15 cellular contexts compared by ENCODE assay signal in the genomic region with DNA sequence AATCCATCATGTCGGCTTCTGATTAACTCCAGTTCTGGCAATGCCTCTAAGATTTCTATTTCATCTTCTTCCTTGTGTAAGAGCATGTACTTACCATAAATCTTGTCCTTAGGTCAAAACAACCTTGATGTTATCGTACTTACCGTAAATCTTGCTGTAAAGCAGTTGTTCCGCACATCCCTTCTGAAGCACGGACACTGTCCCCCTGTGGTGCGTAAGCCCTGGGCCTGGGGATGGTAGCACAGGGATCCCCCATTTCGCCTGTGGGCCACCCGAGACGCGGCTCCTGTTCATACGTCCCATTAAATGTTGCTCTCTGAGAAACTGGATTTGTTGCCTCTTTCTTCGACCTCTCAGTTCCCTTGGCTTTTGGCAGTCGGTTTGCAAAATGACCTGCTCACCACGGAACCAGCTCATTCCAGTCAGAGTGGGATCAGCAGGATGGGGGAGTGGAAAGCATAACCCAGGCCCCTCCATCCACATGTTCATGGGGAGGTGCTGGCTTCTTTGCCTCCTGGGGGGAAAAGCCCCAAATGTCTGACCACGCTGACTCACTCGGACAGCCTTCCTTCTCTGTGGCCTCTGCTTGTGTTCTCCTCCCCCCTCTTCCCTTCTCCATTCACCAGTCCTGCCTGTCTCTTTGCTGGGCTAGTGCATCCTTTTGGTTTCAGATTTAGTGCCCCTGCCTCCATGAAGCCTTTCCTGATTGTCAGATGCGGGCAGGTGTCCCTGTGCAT. TPM values are rescaled to one million over a fixed set of nuclear protein-coding genes. Genes with fewer than 3 reads are reported as not detected.
DNase-seq lines count a peak whose midpoint lies in the region; ATAC-seq, FAIRE-seq and TF ChIP-seq lines count a peak whose summit lies in the region.
"Had no signal": no experiment of that assay in that cellular context is flagged by ENCODE, and none has a peak within 500 bp of the region (broad histone marks: within the 10 kb centered on the region; RNA-seq: fewer than 3 reads in every experiment).

No MANE protein-coding gene starts in this region.

- DNase-seq in A549 (ENCODE audit: low read depth in 1 of 2, low spot score in 1 of 2) (peak in 1 of 2 experiments; percentile 24), HT1080 (ENCODE audit: low read depth) (peak; percentile 92), amniotic epithelial cell (ENCODE audit: low read depth) (peak; percentile 99), left kidney (ENCODE audit: low read depth, low spot score) (peak; percentile 50), GM13977 (ENCODE audit: low spot score) (no peak), Right ventricle myocardium superior (no peak)
- DNase-seq: activated CD8-positive, alpha-beta T cell treated with anti-CD3 and anti-CD28 coated beads, Interleukin-2, amount 10 ng/mL, durations not matched to agents 7 days and 5 days; activated naive CD4-positive, alpha-beta T cell treated with anti-CD3 and anti-CD28 coated beads for 36 hours; DMS79; H9; kidney glomerular epithelial cell had no signal

- TF ChIP-seq POLR2A in A549 (IDR thresholded peaks at IDR 0.05; ENCODE audit: low read length) (no peak), gastroesophageal sphincter (IDR thresholded peaks at IDR 0.05) (no peak)

- H3K36me3 ChIP-seq in gastroesophageal sphincter = no peaks in the 10 kb centered on the region

- no peak for TF ChIP-seq EP300 in A549 (IDR thresholded peaks at IDR 0.05)
- no peak for TF ChIP-seq EP300 in gastroesophageal sphincter (IDR thresholded peaks at IDR 0.05)

- no peaks in the 10 kb centered on the region for H3K27me3 ChIP-seq in gastroesophageal sphincter

- TF ChIP-seq CTCF in A549 (IDR thresholded peaks at IDR 0.05) (no peak), GM13977 (IDR thresholded peaks at IDR 0.05; ENCODE audit: extremely low read depth, insufficient read depth, missing control alignments) (no peak), gastroesophageal sphincter (IDR thresholded peaks at IDR 0.05) (no peak)

- H3K4me2 ChIP-seq in A549 = 0 out of 3 replicates have a peak overlapping the region, but pooled peaks have one; percentile 21

- peaks cover 38% of the 10 kb centered on the region for H3K4me1 ChIP-seq in A549
- H3K4me1 ChIP-seq in gastroesophageal sphincter = peaks cover 0 to 15% (median 0%) of the 10 kb centered on the region in 3 donors

- in situ Hi-C loops in GM13977 (cut with MboI; ENCODE audit: low pct_unique_long_range_greater_than_20kb, low sequenced_read_pairs, unreplicated experiment) = no loop called here

- CTCF ChIA-PET in A549 (lab: Yijun Ruan, JAX) = no interaction called here

- FAIRE-seq in A549 (lab: Jason Lieb, UNC) = no peak
- FAIRE-seq: colon, frontal cortex had no signal

- ATAC-seq in A549 = no peak
- no peak for ATAC-seq in HG03378 (IDR thresholded peaks at IDR 0.05; ENCODE audit: unreplicated experiment)
- ATAC-seq in gastroesophageal sphincter = no peak
- no peak for ATAC-seq in Right ventricle myocardium superior (ENCODE audit: poor library complexity)
- ATAC-seq: activated CD8-positive, alpha-beta T cell treated with anti-CD3 and anti-CD28 coated beads, Interleukin-2, amount 10 ng/mL, durations not matched to agents 7 days and 5 days had no signal

- intact Hi-C loops in Right ventricle myocardium superior (cut with DNase I) = no loop called here

- no peak for TF ChIP-seq RAD21 in A549 (conservative IDR thresholded peaks at IDR 0.05 in 1 of 2, IDR thresholded peaks at IDR 0.05 in 1 of 2)

- 80% methylated on average over 17 of the region's 17 CpGs for WGBS in A549 (ENCODE audit: missing lambda C conversion rate)
- 77 to 90% methylated on average over 3 to 13 of the region's 17 CpGs for WGBS in gastroesophageal sphincter (ENCODE audit: low coverage in 1 of 2), 2 donors

- H3K27ac ChIP-seq in A549 (peak overlapping the region; percentile 22 to 75; a peak in 4 of 6 replicates), gastroesophageal sphincter (no peak overlapping the region)

- POLR2A ChIA-PET in A549 (lab: Yijun Ruan, JAX) = no interaction called here

- 0 out of 3 replicates have a peak, but pooled peaks cover 7% of the 10 kb centered on the region for H3K9me3 ChIP-seq in A549
- no peaks in the 10 kb centered on the region for H3K9me3 ChIP-seq in gastroesophageal sphincter

- H3K4me3 ChIP-seq in A549 (no peak overlapping the region), gastroesophageal sphincter (no peak overlapping the region)

TF ChIP-seq in A549, 52 proteins besides CTCF, POLR2A, EP300 and RAD21:
- TF ChIP-seq RCOR1 (IDR thresholded peaks at IDR 0.05; ENCODE audit: low read depth, low read length) (no peak), ZFP36 (IDR thresholded peaks at IDR 0.05; ENCODE audit: borderline replicate concordance, partially characterized antibody) (no peak), SMC3 (IDR thresholded peaks at IDR 0.05) (no peak), RARB (CRISPR knock-in tag; IDR thresholded peaks at IDR 0.05) (no peak), EHF (CRISPR knock-in tag; IDR thresholded peaks at IDR 0.05) (no peak), RNF2 (IDR thresholded peaks at IDR 0.05; ENCODE audit: borderline replicate concordance, low read depth) (no peak), MAZ (IDR thresholded peaks at IDR 0.05; ENCODE audit: borderline replicate concordance, low read depth, low read length) (no peak), MYC (IDR thresholded peaks at IDR 0.05; ENCODE audit: borderline replicate concordance, low read length) (no peak), TP53 (CRISPR knock-in tag; IDR thresholded peaks at IDR 0.05) (no peak), RFX5 (IDR thresholded peaks at IDR 0.05) (no peak), ZSCAN20 (CRISPR knock-in tag; IDR thresholded peaks at IDR 0.05) (no peak), PHF8 (IDR thresholded peaks at IDR 0.05; ENCODE audit: borderline replicate concordance, low read depth) (no peak), CHD2 (IDR thresholded peaks at IDR 0.05; ENCODE audit: low read length, partially characterized antibody) (no peak), BHLHE40 (IDR thresholded peaks at IDR 0.05; ENCODE audit: low read depth, low read length) (no peak), JUN (IDR thresholded peaks at IDR 0.05) (no peak), NR3C1 (IDR thresholded peaks at IDR 0.05) (no peak)
- TF ChIP-seq, protein P1, sequence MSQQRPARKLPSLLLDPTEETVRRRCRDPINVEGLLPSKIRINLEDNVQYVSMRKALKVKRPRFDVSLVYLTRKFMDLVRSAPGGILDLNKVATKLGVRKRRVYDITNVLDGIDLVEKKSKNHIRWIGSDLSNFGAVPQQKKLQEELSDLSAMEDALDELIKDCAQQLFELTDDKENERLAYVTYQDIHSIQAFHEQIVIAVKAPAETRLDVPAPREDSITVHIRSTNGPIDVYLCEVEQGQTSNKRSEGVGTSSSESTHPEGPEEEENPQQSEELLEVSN (IDR thresholded peaks at IDR 0.05; ENCODE audit: borderline replicate concordance, low read depth) = no peak
- TF ChIP-seq, protein P2, sequence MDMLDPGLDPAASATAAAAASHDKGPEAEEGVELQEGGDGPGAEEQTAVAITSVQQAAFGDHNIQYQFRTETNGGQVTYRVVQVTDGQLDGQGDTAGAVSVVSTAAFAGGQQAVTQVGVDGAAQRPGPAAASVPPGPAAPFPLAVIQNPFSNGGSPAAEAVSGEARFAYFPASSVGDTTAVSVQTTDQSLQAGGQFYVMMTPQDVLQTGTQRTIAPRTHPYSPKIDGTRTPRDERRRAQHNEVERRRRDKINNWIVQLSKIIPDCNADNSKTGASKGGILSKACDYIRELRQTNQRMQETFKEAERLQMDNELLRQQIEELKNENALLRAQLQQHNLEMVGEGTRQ (IDR thresholded peaks at IDR 0.05) = no peak
- TF ChIP-seq, protein P3, sequence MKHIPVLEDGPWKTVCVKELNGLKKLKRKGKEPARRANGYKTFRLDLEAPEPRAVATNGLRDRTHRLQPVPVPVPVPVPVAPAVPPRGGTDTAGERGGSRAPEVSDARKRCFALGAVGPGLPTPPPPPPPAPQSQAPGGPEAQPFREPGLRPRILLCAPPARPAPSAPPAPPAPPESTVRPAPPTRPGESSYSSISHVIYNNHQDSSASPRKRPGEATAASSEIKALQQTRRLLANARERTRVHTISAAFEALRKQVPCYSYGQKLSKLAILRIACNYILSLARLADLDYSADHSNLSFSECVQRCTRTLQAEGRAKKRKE (CRISPR knock-in tag; IDR thresholded peaks at IDR 0.05; ENCODE audit: low read depth) = no peak

RNA-seq across cellular contexts. Expression of a gene that starts 49.9 kb away (rescaled TPM):
- polyA plus RNA-seq in A549 (2011; rRNA removed) (46.3 and 49.1 TPM in 2 replicates), A549 (2017; fragmentation: RNase III; extraction: RNeasy Plus Mini Kit Qiagen cat#74134 plus additional on column Dnase treatment) (16.9 to 20.5 TPM (median 18.5 TPM) in 3 replicates)
- polyA plus RNA-seq in A549 (2012; cell fraction: cytosol; rRNA removed) = 11.2 and 13.8 TPM in 2 replicates
- 11.4 and 19.0 TPM in 2 replicates for polyA plus RNA-seq in A549 (2012; cell fraction: nucleus; rRNA removed)
- polyA minus RNA-seq in A549 (2011; rRNA and poly(A)+ RNA removed) = 25.2 and 33.0 TPM in 2 replicates
- 48.0 and 82.2 TPM in 2 replicates for total RNA-seq in HT1080 (2014; rRNA removed; shearing (Covaris generic))
- polyA plus RNA-seq in HT1080 (2015; cell fraction: cytosol; rRNA removed) = 125 and 159 TPM in 2 replicates
- 36.0 and 44.3 TPM in 2 replicates for polyA plus RNA-seq in HT1080 (2015; cell fraction: nucleus; rRNA removed)
- total RNA-seq in gastroesophageal sphincter (100 to 1,000 TPM; 108 to 181 (median 136) TPM), Right ventricle myocardium superior (12.1 TPM)
- total RNA-seq: activated CD8-positive, alpha-beta T cell treated with anti-CD3 and anti-CD28 coated beads, Interleukin-2, amount 10 ng/mL, durations not matched to agents 7 days and 5 days had no signal

Comparison
In these comparisons a context has a peak if more than half of its experiments do, and no peak if none do; other contexts are left out.
1. DNase-seq: peak in HT1080 (single experiment), amniotic epithelial cell (single experiment) and left kidney (single experiment); none in GM13977 (single experiment) and Right ventricle myocardium superior (single experiment).
2. H3K27ac ChIP-seq: peak in A549 (2 of 2); none in gastroesophageal sphincter (0 of 4).